In the genomic region with DNA sequence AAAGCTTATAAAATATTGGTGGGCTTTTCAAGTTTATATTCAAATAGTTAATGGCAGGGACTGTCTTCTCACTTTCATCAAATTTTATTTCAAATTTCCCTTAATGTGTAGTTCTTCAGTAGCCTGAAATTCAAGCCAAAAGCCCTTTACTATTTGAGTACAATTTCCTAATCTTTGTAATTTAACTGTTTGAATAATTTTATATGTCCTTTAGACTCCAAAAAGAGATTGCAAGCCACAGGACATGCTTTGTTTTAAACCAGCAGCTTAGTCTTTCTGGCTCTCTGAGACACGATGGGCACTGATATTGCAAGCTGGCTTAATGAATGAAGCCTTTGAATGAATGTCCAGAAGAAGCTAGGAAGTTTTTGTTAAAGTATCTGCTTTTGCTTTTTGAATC, we compare ENCODE assay signal across 20 cellular contexts.
DNase-seq lines count a peak whose midpoint lies in the region; ATAC-seq and TF ChIP-seq lines count a peak whose summit lies in the region.
"Had no signal": no experiment of that assay in that cellular context is flagged by ENCODE, and none has a peak within 500 bp of the region (broad histone marks: within the 10 kb centered on the region; RNA-seq: fewer than 3 reads in every experiment).

No MANE protein-coding gene starts in this region.

- H3K4me3 ChIP-seq in WERI-Rb-1 (ENCODE audit: low read depth, low read length): no peak overlapping the region
- H3K4me3 ChIP-seq: Peyer's patch had no signal

- TF ChIP-seq CTCF in WERI-Rb-1 (IDR thresholded peaks at IDR 0.05; ENCODE audit: low read depth, low read length): no peak

- no peaks in the 10 kb centered on the region for H3K36me3 ChIP-seq in WERI-Rb-1
- H3K36me3 ChIP-seq: Peyer's patch had no signal

- ATAC-seq in HG03432 (IDR thresholded peaks at IDR 0.05; ENCODE audit: unreplicated experiment) (no peak), GM19395 (IDR thresholded peaks at IDR 0.05; ENCODE audit: unreplicated experiment) (no peak)
- ATAC-seq: Right ventricle myocardium inferior, SK-N-SH treated with all-trans-retinoic acid at 6 μM for 48 hours, T-cell had no signal

- DNase-seq in NCI-H510A treated with DMSO at 0.1 percent for 48 hours (lab: John Stamatoyannopoulos, UW) (peak; percentile 73), NCI-H510A (lab: John Stamatoyannopoulos, UW) (no peak), NCI-H1417 treated with DMSO at 0.1 percent for 48 hours (lab: John Stamatoyannopoulos, UW) (peak; percentile 74), WERI-Rb-1 (no peak), pons (ENCODE audit: low spot score) (peak; percentile 15)
- no peak for DNase-seq in activated CD4-positive, alpha-beta T cell treated with anti-CD3 and anti-CD28 coated beads, Interleukin-2, amount 50 U/mL, for 4 hours
- DNase-seq: Calu3; CD4-positive, alpha-beta memory T cell; DMS79; H9; MV-4-11; NCI-H2029; NK-92 treated with Interleukin-12 subunit alpha and Interleukin-12 subunit beta, amount 100 ng/mL, for 24 hours; Peyer's patch; T-cell had no signal

- no peaks in the 10 kb centered on the region for H3K27me3 ChIP-seq in WERI-Rb-1 (ENCODE audit: insufficient read depth, low read depth, severe bottlenecking)
- H3K27me3 ChIP-seq: Peyer's patch had no signal

- H3K27ac ChIP-seq in WERI-Rb-1: peak overlapping the region; percentile 12; the same call in 1 of the 2 replicates
- H3K27ac ChIP-seq: KMS-11, Peyer's patch had no signal

- no peaks in the 10 kb centered on the region for H3K9me3 ChIP-seq in WERI-Rb-1 (ENCODE audit: severe bottlenecking)
- H3K9me3 ChIP-seq: Peyer's patch had no signal

Comparison
In these comparisons a context has a peak if more than half of its experiments do, and no peak if none do; other contexts are left out.
1. DNase-seq: peak in NCI-H510A treated with DMSO at 0.1 percent for 48 hours (single experiment), NCI-H1417 treated with DMSO at 0.1 percent for 48 hours (single experiment) and pons (single experiment); none in NCI-H510A (single experiment), WERI-Rb-1 (single experiment) and activated CD4-positive, alpha-beta T cell treated with anti-CD3 and anti-CD28 coated beads, Interleukin-2, amount 50 U/mL, for 4 hours (0 of 2).